27 cellular contexts compared by ENCODE assay signal in the genomic region with DNA sequence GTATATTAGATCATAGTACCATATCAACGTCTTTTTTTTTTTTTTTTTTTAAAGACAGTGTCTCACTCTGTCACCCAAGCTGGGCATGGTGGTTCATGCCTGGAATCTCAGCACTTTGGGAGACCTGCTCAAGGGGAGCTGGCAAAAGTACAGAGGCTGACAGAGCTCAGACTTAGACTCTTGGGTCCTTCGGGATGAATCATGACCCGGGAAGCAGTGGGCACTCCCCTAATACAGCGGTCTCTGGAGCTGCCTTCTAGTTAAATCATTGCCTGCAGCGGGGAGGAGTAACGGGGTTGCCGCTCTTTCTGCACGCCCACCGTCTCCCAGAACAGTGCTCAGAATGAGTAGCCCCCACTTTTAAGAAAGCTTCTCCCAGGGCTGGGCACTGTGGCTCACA.
"Had no signal": no experiment of that assay in that cellular context is flagged by ENCODE, and none has a peak within 500 bp of the region (broad histone marks: within the 10 kb centered on the region; RNA-seq: fewer than 3 reads in every experiment).

No MANE protein-coding gene starts in this region.

- H3K27ac ChIP-seq: brain microvascular endothelial cell, Peyer's patch, WERI-Rb-1 had no signal

- DNase-seq: activated CD4-positive, alpha-beta memory T cell treated with anti-CD3 and anti-CD28 coated beads, Interleukin-2, amount 10 ng/mL, durations not matched to agents 7 days and 5 days; activated CD4-positive, alpha-beta T cell treated with anti-CD3 and anti-CD28 coated beads for 1 hour; activated CD4-positive, alpha-beta T cell treated with anti-CD3 and anti-CD28 coated beads for 48 hours; activated CD4-positive, CD25-positive, alpha-beta regulatory T cell; activated naive CD4-positive, alpha-beta T cell treated with anti-CD3 and anti-CD28 coated beads, Interleukin-2, amount 50 U/mL, for 16 hours; activated naive CD8-positive, alpha-beta T cell treated with anti-CD3 and anti-CD28 coated beads for 36 hours; activated T-cell treated with anti-CD3 and anti-CD28 coated beads, Interleukin-2, amount 50 U/mL, for 4 hours; aorta; brain microvascular endothelial cell; central memory CD4-positive, alpha-beta T cell; Kasumi-1; KBM-7; MM.1S; MV-4-11; NCI-H1092; NCI-H187 treated with DMSO at 0.1 percent for 48 hours; NCI-H2081; NCI-H345; NCI-H524 treated with DMSO at 0.1 percent for 48 hours; NK-92 treated with Interleukin-12 subunit alpha and Interleukin-12 subunit beta, amount 100 ng/mL, for 24 hours; PC-3; Peyer's patch; Right ventricle myocardium superior; T-helper 1 cell; T-helper 2 cell; T-helper 9 cell; WERI-Rb-1 had no signal

- H3K4me3 ChIP-seq: Peyer's patch had no signal
